Comparison of ENCODE assay signal across 20 cellular contexts in the genomic region with DNA sequence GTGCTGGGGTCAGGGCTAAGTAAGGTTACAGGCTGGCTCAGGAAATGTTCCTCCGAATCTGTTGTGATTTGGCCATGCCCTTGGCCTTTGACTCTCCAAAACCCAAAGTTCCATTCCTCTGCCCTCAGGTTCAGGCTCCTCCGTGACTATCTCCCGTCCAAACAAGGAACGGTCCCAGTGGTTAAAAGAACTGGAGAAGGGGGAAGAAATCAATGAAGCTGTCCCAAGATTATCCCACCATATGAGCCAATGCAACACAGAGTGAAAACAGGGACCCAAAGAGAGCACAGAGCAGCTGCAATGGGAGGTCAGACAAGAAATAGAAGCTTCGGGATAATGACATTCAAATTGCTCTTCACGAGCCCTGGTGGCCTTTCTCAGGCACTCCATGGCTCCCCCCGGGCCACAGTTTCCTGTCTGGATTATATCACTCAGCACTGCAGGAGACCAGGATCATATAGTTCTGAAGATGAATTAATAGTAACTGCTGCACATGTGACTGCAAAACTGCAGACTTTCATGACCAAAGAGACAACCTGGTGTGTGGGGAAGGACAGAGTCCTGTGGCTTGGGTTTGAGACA.
A peak's percentile ranks its signal among the peaks of the same experiment; 100 is the strongest.
DNase-seq lines count a peak whose midpoint lies in the region; ATAC-seq and TF ChIP-seq lines count a peak whose summit lies in the region.
"Had no signal": no experiment of that assay in that cellular context is flagged by ENCODE, and none has a peak within 500 bp of the region (broad histone marks: within the 10 kb centered on the region; RNA-seq: fewer than 3 reads in every experiment).

No MANE protein-coding gene starts in this region.

- H3K4me1 ChIP-seq in KMS-11 (ENCODE audit: low read depth, poor library complexity, severe bottlenecking), result no peaks in the 10 kb centered on the region
- H3K4me1 ChIP-seq: BLaER1, Caco-2 had no signal

- 0 out of 2 replicates have a peak, but pooled peaks have one; percentile 2 for TF ChIP-seq CTCF in KMS-11 (conservative IDR thresholded peaks at IDR 0.05; ENCODE audit: low read depth, low read length)

- H2AFZ ChIP-seq in KMS-11 (ENCODE audit: low read depth), result no peak overlapping the region
- H2AFZ ChIP-seq: GM23248 had no signal

- H3K4me3 ChIP-seq in KMS-11 (IDR thresholded peaks at IDR 0.05; ENCODE audit: insufficient read depth, low read depth, low read length), result no peak overlapping the region
- H3K4me3 ChIP-seq: BLaER1, GM23248, HAP-1 had no signal

- peak; percentile 15 for ATAC-seq in Right ventricle myocardium superior (ENCODE audit: poor library complexity)

- intact Hi-C loops in Right ventricle myocardium superior (cut with DNase I) (no loop called here), cardiac septum (cut with DNase I) (loop anchor here (10.0 kb wide), 1 partner anchor 48 kb away; no protein-coding TSS in a partner anchor)

- DNase-seq in Right ventricle myocardium superior, result no peak
- DNase-seq in cardiac septum (ENCODE audit: low spot score), result no peak
- peak; percentile 43 for DNase-seq in left kidney (ENCODE audit: low read depth, low spot score)
- DNase-seq in activated CD4-positive, alpha-beta T cell treated with anti-CD3 and anti-CD28 coated beads for 48 hours, result no peak
- no peak for DNase-seq in GF-D8 (lab: John Stamatoyannopoulos, UW)
- DNase-seq in C1 segment of cervical spinal cord (lab: John Stamatoyannopoulos, UW), result no peak
- DNase-seq: CD4-positive, alpha-beta memory T cell; DND-41; GM23248; MV-4-11; NCI-H1694; NCI-H2081 treated with DMSO at 0.1 percent for 48 hours; NCI-H2171 treated with DMSO at 0.1 percent for 48 hours; NCI-H526 treated with DMSO at 0.1 percent for 48 hours; SHP77; T-helper 1 cell had no signal

- H3K9ac ChIP-seq in KMS-11, result no peak overlapping the region
- H3K9ac ChIP-seq: BLaER1, GM23248 had no signal

- no peaks in the 10 kb centered on the region for H3K79me2 ChIP-seq in KMS-11 (ENCODE audit: insufficient read depth, low read depth)

- no peaks in the 10 kb centered on the region for H3K27me3 ChIP-seq in KMS-11 (ENCODE audit: insufficient read depth, low read depth)
- H3K27me3 ChIP-seq: BLaER1 had no signal

- no peaks in the 10 kb centered on the region for H3K36me3 ChIP-seq in KMS-11 (ENCODE audit: insufficient read depth)
- H3K36me3 ChIP-seq: BLaER1, HAP-1 had no signal

- H3K27ac ChIP-seq in KMS-11, result no peak overlapping the region
- H3K27ac ChIP-seq: BLaER1, GM23248 had no signal

- no peak overlapping the region for H3K4me2 ChIP-seq in KMS-11
- H3K4me2 ChIP-seq: BLaER1 had no signal

- H4K20me1 ChIP-seq in KMS-11 (ENCODE audit: insufficient read depth), result no peaks in the 10 kb centered on the region
- H4K20me1 ChIP-seq: BLaER1 had no signal
